ENCODE assay signal across 20 cellular contexts in the genomic region with DNA sequence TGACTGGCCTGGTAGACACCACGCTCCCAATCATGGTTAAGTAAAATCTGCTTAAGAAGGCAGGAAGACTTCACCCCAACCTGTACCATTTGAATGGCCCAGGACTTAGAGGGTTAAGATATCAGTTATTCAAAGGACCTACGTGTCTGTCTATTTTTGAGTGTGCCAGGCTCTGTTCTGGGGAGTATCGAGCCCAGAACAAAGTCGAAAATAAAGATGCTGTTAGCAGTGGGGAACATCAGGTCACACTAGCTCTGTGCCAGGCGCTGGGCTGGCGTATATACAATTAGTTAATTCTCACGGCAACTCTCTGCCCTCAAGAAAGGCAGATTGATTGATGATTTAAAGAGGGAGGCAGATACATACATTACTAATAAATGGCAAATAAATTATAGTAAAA. TPM values are rescaled to one million over a fixed set of nuclear protein-coding genes. Genes with fewer than 3 reads are reported as not detected.
DNase-seq lines count a peak whose midpoint lies in the region; ATAC-seq and TF ChIP-seq lines count a peak whose summit lies in the region.
"Had no signal": no experiment of that assay in that cellular context is flagged by ENCODE, and none has a peak within 500 bp of the region (broad histone marks: within the 10 kb centered on the region; RNA-seq: fewer than 3 reads in every experiment).

No MANE protein-coding gene starts in this region.

- no peaks in the 10 kb centered on the region for H4K20me1 ChIP-seq in GM23338 (replicated peaks; ENCODE audit: insufficient read depth)
- H4K20me1 ChIP-seq in PC-9 (ENCODE audit: insufficient read depth): no peaks in the 10 kb centered on the region
- H4K20me1 ChIP-seq: BLaER1 had no signal

- BruUV-seq in PC-9 (replicated peaks; lab: Mats Ljungman, UMichigan): no TSS peak

- intact Hi-C loops in heart left ventricle (cut with DNase I) (no loop called here), cardiac septum (cut with DNase I) (no loop called here), PC-9 (cut with micrococcal nuclease; ENCODE audit: unreplicated experiment) (no loop called here)

- no peak overlapping the region for H3K4me3 ChIP-seq in heart left ventricle
- H3K4me3 ChIP-seq in GM23338: no peak overlapping the region
- no peak overlapping the region for H3K4me3 ChIP-seq in PC-9
- H3K4me3 ChIP-seq: BLaER1 had no signal

- no peaks in the 10 kb centered on the region; the same call in 2 of the 3 replicates for H3K4me1 Mint-ChIP-seq in GM23338
- H3K4me1 Mint-ChIP-seq: CD14-positive monocyte; CD4-positive, alpha-beta memory T cell; CD4-positive, CD25-positive, alpha-beta regulatory T cell; CD8-positive, alpha-beta memory T cell had no signal

- H2AFZ ChIP-seq in GM23338 (peak overlapping the region; percentile 24; the same call in 1 of the 2 replicates), PC-9 (0 out of 2 replicates have a peak overlapping the region, but pooled peaks have one; percentile 30)

- H3F3A ChIP-seq in GM23338 (replicated peaks; ENCODE audit: low read depth): no peaks in the 10 kb centered on the region
- no peaks in the 10 kb centered on the region for H3F3A ChIP-seq in PC-9 (ENCODE audit: insufficient read depth, low read depth)

- no peak for TF ChIP-seq POLR2A in heart left ventricle (IDR thresholded peaks at IDR 0.05)

- peaks cover 5% of the 10 kb centered on the region; the same call in 1 of the 2 replicates for H3K9me2 ChIP-seq in GM23338 (ENCODE audit: insufficient read depth)
- H3K9me2 ChIP-seq in PC-9 (ENCODE audit: insufficient read depth): no peaks in the 10 kb centered on the region

- ATAC-seq in heart left ventricle (peak in 3 of 4 donors; percentile 32 to 82 (median 61)), GM23338 (no peak)

- TF ChIP-seq CTCF in heart left ventricle (IDR thresholded peaks at IDR 0.05) (no peak), GM23338 (conservative IDR thresholded peaks at IDR 0.05; ENCODE audit: low read depth in 2 of 2) (no peak), PC-9 (conservative IDR thresholded peaks at IDR 0.05) (no peak)

- H3K27ac Mint-ChIP-seq in GM23338: no peak overlapping the region
- H3K27ac Mint-ChIP-seq: CD14-positive monocyte; CD4-positive, CD25-positive, alpha-beta regulatory T cell; CD8-positive, alpha-beta memory T cell had no signal

- DNase-seq in heart left ventricle: no peak
- no peak for DNase-seq in cardiac septum (ENCODE audit: low spot score)
- DNase-seq in GM23338 (ENCODE audit: low spot score): no peak
- no peak for DNase-seq in PC-9
- DNase-seq in DMS79 treated with DMSO at 0.1 percent for 48 hours (lab: John Stamatoyannopoulos, UW): no peak
- DNase-seq: 8988T; ACHN; BE2C; C1 segment of cervical spinal cord; CD4-positive, alpha-beta memory T cell; CD4-positive, CD25-positive, alpha-beta regulatory T cell; CD8-positive, alpha-beta memory T cell; COR-L47; DMS 273 treated with DMSO at 0.1 percent for 48 hours; DMS153; DMS53; DMS79; GF-D8 had no signal

- no peaks in the 10 kb centered on the region for H3K9me3 Mint-ChIP-seq in GM23338
- H3K9me3 Mint-ChIP-seq: CD14-positive monocyte; CD4-positive, CD25-positive, alpha-beta regulatory T cell; CD8-positive, alpha-beta memory T cell had no signal

- no peak overlapping the region for H3K4me2 ChIP-seq in GM23338
- H3K4me2 ChIP-seq in PC-9: no peak overlapping the region
- H3K4me2 ChIP-seq: BLaER1 had no signal

- no peaks in the 10 kb centered on the region for H3K36me3 Mint-ChIP-seq in GM23338 (ENCODE audit: low read depth)
- H3K36me3 Mint-ChIP-seq: CD14-positive monocyte; CD4-positive, alpha-beta memory T cell; CD4-positive, CD25-positive, alpha-beta regulatory T cell; CD8-positive, alpha-beta memory T cell had no signal

- H3K27ac ChIP-seq in heart left ventricle (peak overlapping the region in 1 of 12 donors; percentile 38), GM23338 (ENCODE audit: low read depth) (no peak overlapping the region), PC-9 (no peak overlapping the region)
- H3K27ac ChIP-seq: BLaER1 had no signal

- CTCF ChIA-PET in PC-9 (lab: Charles Lee): no interaction called here

- H3K9me3 ChIP-seq in heart left ventricle: no peaks in the 10 kb centered on the region
- no peaks in the 10 kb centered on the region for H3K9me3 ChIP-seq in PC-9 (ENCODE audit: insufficient read depth, low read depth)
- H3K9me3 ChIP-seq: BE2C, BLaER1 had no signal

- H3K4me3 Mint-ChIP-seq in GM23338: no peak overlapping the region
- H3K4me3 Mint-ChIP-seq: CD14-positive monocyte; CD4-positive, alpha-beta memory T cell; CD4-positive, CD25-positive, alpha-beta regulatory T cell; CD8-positive, alpha-beta memory T cell had no signal

- no peaks in the 10 kb centered on the region for H3K79me2 ChIP-seq in GM23338 (replicated peaks; ENCODE audit: insufficient read depth)
- no peaks in the 10 kb centered on the region for H3K79me2 ChIP-seq in PC-9 (ENCODE audit: low read depth)

- H3K4me1 ChIP-seq in heart left ventricle (peaks cover 0 to 11% (median 0%) of the 10 kb centered on the region in 12 donors), GM23338 (ENCODE audit: insufficient read depth) (no peaks in the 10 kb centered on the region), PC-9 (replicated peaks; ENCODE audit: insufficient read depth) (no peaks in the 10 kb centered on the region)
- H3K4me1 ChIP-seq: BLaER1 had no signal

- H3K27me3 ChIP-seq in heart left ventricle: no peaks in the 10 kb centered on the region
- H3K27me3 ChIP-seq in GM23338 (ENCODE audit: insufficient read depth): no peaks in the 10 kb centered on the region
- H3K27me3 ChIP-seq in PC-9 (ENCODE audit: insufficient read depth, low read depth): no peaks in the 10 kb centered on the region
- H3K27me3 ChIP-seq: BE2C, BLaER1 had no signal

- H3K36me3 ChIP-seq in heart left ventricle: no peaks in the 10 kb centered on the region
- H3K36me3 ChIP-seq in GM23338 (ENCODE audit: insufficient read depth): no peaks in the 10 kb centered on the region
- H3K36me3 ChIP-seq in PC-9 (ENCODE audit: low read depth): no peaks in the 10 kb centered on the region
- H3K36me3 ChIP-seq: BE2C, BLaER1 had no signal

- POLR2A ChIA-PET in PC-9 (lab: Charles Lee; ENCODE audit: unreplicated experiment): no interaction called here

- H3K27me3 Mint-ChIP-seq in GM23338 (ENCODE audit: insufficient read depth, low read depth, poor library complexity): peaks cover 2% of the 10 kb centered on the region

- WGBS in heart left ventricle, 4 donors: 39 to 57% (median 44%) methylated on average over 7 of the region's 7 CpGs

TF ChIP-seq in GM23338, 12 proteins besides CTCF, POLR2A, EP300 and RAD21:
- no peak for TF ChIP-seq ZNF331 (CRISPR knock-in tag; IDR thresholded peaks at IDR 0.05; ENCODE audit: low read depth)
- no peak for TF ChIP-seq STAT1 (IDR thresholded peaks at IDR 0.05; ENCODE audit: unreplicated experiment)
- no peak for TF ChIP-seq CREB1 (CRISPR knock-in tag; IDR thresholded peaks at IDR 0.05; ENCODE audit: low read depth)
- TF ChIP-seq, protein P1, sequence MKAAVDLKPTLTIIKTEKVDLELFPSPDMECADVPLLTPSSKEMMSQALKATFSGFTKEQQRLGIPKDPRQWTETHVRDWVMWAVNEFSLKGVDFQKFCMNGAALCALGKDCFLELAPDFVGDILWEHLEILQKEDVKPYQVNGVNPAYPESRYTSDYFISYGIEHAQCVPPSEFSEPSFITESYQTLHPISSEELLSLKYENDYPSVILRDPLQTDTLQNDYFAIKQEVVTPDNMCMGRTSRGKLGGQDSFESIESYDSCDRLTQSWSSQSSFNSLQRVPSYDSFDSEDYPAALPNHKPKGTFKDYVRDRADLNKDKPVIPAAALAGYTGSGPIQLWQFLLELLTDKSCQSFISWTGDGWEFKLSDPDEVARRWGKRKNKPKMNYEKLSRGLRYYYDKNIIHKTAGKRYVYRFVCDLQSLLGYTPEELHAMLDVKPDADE (IDR thresholded peaks at IDR 0.05): no peak
- TF ChIP-seq, protein P2, sequence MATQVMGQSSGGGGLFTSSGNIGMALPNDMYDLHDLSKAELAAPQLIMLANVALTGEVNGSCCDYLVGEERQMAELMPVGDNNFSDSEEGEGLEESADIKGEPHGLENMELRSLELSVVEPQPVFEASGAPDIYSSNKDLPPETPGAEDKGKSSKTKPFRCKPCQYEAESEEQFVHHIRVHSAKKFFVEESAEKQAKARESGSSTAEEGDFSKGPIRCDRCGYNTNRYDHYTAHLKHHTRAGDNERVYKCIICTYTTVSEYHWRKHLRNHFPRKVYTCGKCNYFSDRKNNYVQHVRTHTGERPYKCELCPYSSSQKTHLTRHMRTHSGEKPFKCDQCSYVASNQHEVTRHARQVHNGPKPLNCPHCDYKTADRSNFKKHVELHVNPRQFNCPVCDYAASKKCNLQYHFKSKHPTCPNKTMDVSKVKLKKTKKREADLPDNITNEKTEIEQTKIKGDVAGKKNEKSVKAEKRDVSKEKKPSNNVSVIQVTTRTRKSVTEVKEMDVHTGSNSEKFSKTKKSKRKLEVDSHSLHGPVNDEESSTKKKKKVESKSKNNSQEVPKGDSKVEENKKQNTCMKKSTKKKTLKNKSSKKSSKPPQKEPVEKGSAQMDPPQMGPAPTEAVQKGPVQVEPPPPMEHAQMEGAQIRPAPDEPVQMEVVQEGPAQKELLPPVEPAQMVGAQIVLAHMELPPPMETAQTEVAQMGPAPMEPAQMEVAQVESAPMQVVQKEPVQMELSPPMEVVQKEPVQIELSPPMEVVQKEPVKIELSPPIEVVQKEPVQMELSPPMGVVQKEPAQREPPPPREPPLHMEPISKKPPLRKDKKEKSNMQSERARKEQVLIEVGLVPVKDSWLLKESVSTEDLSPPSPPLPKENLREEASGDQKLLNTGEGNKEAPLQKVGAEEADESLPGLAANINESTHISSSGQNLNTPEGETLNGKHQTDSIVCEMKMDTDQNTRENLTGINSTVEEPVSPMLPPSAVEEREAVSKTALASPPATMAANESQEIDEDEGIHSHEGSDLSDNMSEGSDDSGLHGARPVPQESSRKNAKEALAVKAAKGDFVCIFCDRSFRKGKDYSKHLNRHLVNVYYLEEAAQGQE (IDR thresholded peaks at IDR 0.05; ENCODE audit: unreplicated experiment): no peak
- TF ChIP-seq ZNF114 (CRISPR knock-in tag; IDR thresholded peaks at IDR 0.05): no peak
- no peak for TF ChIP-seq JUNB (IDR thresholded peaks at IDR 0.05; ENCODE audit: unreplicated experiment)
- TF ChIP-seq POLR2AphosphoS5 (IDR thresholded peaks at IDR 0.05; ENCODE audit: low read depth): no peak

RNA-seq across cellular contexts. Expression of a gene that starts 40.5 kb away (rescaled TPM):
- 10 to 100 TPM in 5 of 9 donors, 1 to 10 TPM in 4; 7.6 to 38.7 (median 15.4) TPM for total RNA-seq in heart left ventricle
- polyA plus RNA-seq in heart left ventricle: 10 to 100 TPM; 12.3 to 15.2 TPM
- total RNA-seq in cardiac septum: 43.1 TPM
- 1.7 and 2.4 TPM in 2 replicates for total RNA-seq in GM23338 (2014; rRNA removed; shearing (Covaris generic))
- polyA plus RNA-seq in GM23338 (2016; fragmentation: Nextera tagmentation; extraction: Ambion mirVana): 2.9 and 4.4 TPM in 2 replicates
- 1.0 and 2.1 TPM in 2 replicates for total RNA-seq in PC-9 (2021)
- total RNA-seq: CD4-positive, alpha-beta memory T cell; CD8-positive, alpha-beta memory T cell had no signal
- polyA plus RNA-seq: CD4-positive, alpha-beta memory T cell; CD4-positive, CD25-positive, alpha-beta regulatory T cell; CD8-positive, alpha-beta memory T cell had no signal
